In genomic region chr19:47258434-47258833, GRCh38 we compare ENCODE assay signal across 9 cellular contexts. TPM values are rescaled to one million over a fixed set of nuclear protein-coding genes. Genes with fewer than 3 reads are reported as not detected.
A peak's percentile ranks its signal among the peaks of the same experiment; 100 is the strongest.
DNase-seq lines count a peak whose midpoint lies in the region; TF ChIP-seq lines count a peak whose summit lies in the region.
"Had no signal": no experiment of that assay in that cellular context is flagged by ENCODE, and none has a peak within 500 bp of the region (broad histone marks: within the 10 kb centered on the region; RNA-seq: fewer than 3 reads in every experiment).

No MANE protein-coding gene starts in this region.

- WGBS in hepatocyte (ENCODE audit: low lambda C conversion rate, missing lambda C conversion rate): 96% methylated on average over 9 of the region's 9 CpGs

- H3K9me3 ChIP-seq in hepatocyte (ENCODE audit: low read depth): no peaks in the 10 kb centered on the region
- H3K9me3 ChIP-seq: prostate gland had no signal

- POLR2A ChIA-PET in activated CD4-positive, alpha-beta memory T cell treated with anti-CD3 and anti-CD28 coated beads, Interleukin-2, amount 10 ng/mL, durations not matched to agents 7 days and 5 days (lab: Charles Lee): interaction anchor here (2.5 kb wide), 1 partner anchor 16 kb away, joined by 13 read pairs; no protein-coding TSS in a partner anchor

- peak overlapping the region; percentile 28 for H3K27ac Mint-ChIP-seq in activated CD4-positive, alpha-beta memory T cell treated with anti-CD3 and anti-CD28 coated beads, Interleukin-2, amount 10 ng/mL, durations not matched to agents 7 days and 5 days

- CTCF ChIA-PET in activated CD4-positive, alpha-beta memory T cell treated with anti-CD3 and anti-CD28 coated beads, Interleukin-2, amount 10 ng/mL, durations not matched to agents 7 days and 5 days (lab: Charles Lee): no interaction called here

- H3K4me3 ChIP-seq in HFF-Myc (replicated peaks; ENCODE audit: low read depth, low read length) (peak overlapping the region; percentile 61), hepatocyte (no peak overlapping the region), skin epidermis (peak overlapping the region in 4 of 7 experiments; percentile 41 to 58 (median 51))

- H3K4me1 Mint-ChIP-seq in activated CD4-positive, alpha-beta memory T cell treated with anti-CD3 and anti-CD28 coated beads, Interleukin-2, amount 10 ng/mL, durations not matched to agents 7 days and 5 days: peaks cover 43% of the 10 kb centered on the region

- H3K79me2 ChIP-seq in hepatocyte: peaks cover 21% of the 10 kb centered on the region

- H3K36me3 Mint-ChIP-seq in activated CD4-positive, alpha-beta memory T cell treated with anti-CD3 and anti-CD28 coated beads, Interleukin-2, amount 10 ng/mL, durations not matched to agents 7 days and 5 days (ENCODE audit: low read depth): peaks cover 42% of the 10 kb centered on the region

- H3K4me2 ChIP-seq in hepatocyte: peak overlapping the region; percentile 86

- H3K27me3 Mint-ChIP-seq in activated CD4-positive, alpha-beta memory T cell treated with anti-CD3 and anti-CD28 coated beads, Interleukin-2, amount 10 ng/mL, durations not matched to agents 7 days and 5 days: no peaks in the 10 kb centered on the region

- H3K4me3 Mint-ChIP-seq in activated CD4-positive, alpha-beta memory T cell treated with anti-CD3 and anti-CD28 coated beads, Interleukin-2, amount 10 ng/mL, durations not matched to agents 7 days and 5 days: peak overlapping the region; percentile 85

- no peaks in the 10 kb centered on the region for H4K20me1 ChIP-seq in hepatocyte (ENCODE audit: insufficient read depth, poor library complexity, severe bottlenecking)

- H3K4me1 ChIP-seq in hepatocyte (ENCODE audit: insufficient read depth): peaks cover 19% of the 10 kb centered on the region
- H3K4me1 ChIP-seq: prostate gland had no signal

- DNase-seq in HFF-Myc (ENCODE audit: extremely low read depth, low read depth): no peak
- DNase-seq in activated CD4-positive, alpha-beta memory T cell treated with anti-CD3 and anti-CD28 coated beads, Interleukin-2, amount 10 ng/mL, durations not matched to agents 7 days and 5 days: no peak
- DNase-seq in hepatocyte (ENCODE audit: low spot score): no peak
- no peak for DNase-seq in stimulated activated CD4-positive, alpha-beta T cell treated with anti-CD3 and anti-CD28 coated beads, Interleukin-2, amount 100 ng/mL, for 48 hours
- no peak for DNase-seq in AG08395 (ENCODE audit: low spot score)
- DNase-seq in OCI-M1 (lab: John Stamatoyannopoulos, UW): no peak
- no peak for DNase-seq in SHP77 (lab: John Stamatoyannopoulos, UW)

- H3K36me3 ChIP-seq in hepatocyte (replicated peaks; ENCODE audit: insufficient read depth, low read depth): no peaks in the 10 kb centered on the region

- H2AFZ ChIP-seq in hepatocyte: no peak overlapping the region

- no peaks in the 10 kb centered on the region for H3K27me3 ChIP-seq in hepatocyte

- no peaks in the 10 kb centered on the region for H3K9me3 Mint-ChIP-seq in activated CD4-positive, alpha-beta memory T cell treated with anti-CD3 and anti-CD28 coated beads, Interleukin-2, amount 10 ng/mL, durations not matched to agents 7 days and 5 days

- no peaks in the 10 kb centered on the region for H3K9me2 ChIP-seq in hepatocyte (replicated peaks; ENCODE audit: insufficient read depth)

- H3K27ac ChIP-seq in hepatocyte (peak overlapping the region; percentile 92), skin epidermis (peak overlapping the region in 18 of 21 experiments; percentile 39 to 97 (median 92))

- TF ChIP-seq CTCF in HFF-Myc (IDR thresholded peaks at IDR 0.05; ENCODE audit: low read depth, low read length, missing control alignments) (no peak), hepatocyte (IDR thresholded peaks at IDR 0.05; ENCODE audit: poor library complexity) (no peak)

RNA-seq across cellular contexts. Expression of gene CCDC9, which starts 2.1 kb away (rescaled TPM):
- 10 to 100 TPM; 29.9 to 30.2 TPM for total RNA-seq in activated CD4-positive, alpha-beta memory T cell treated with anti-CD3 and anti-CD28 coated beads, Interleukin-2, amount 10 ng/mL, durations not matched to agents 7 days and 5 days
- total RNA-seq in hepatocyte: 5.2 and 7.9 TPM in 2 replicates
- polyA plus RNA-seq in hepatocyte: 13.0 and 19.6 TPM in 2 replicates

RNA-seq across cellular contexts. Expression of gene INAFM1, which starts 16.3 kb away (rescaled TPM):
- 10 to 100 TPM; 12.6 to 13.9 TPM for total RNA-seq in activated CD4-positive, alpha-beta memory T cell treated with anti-CD3 and anti-CD28 coated beads, Interleukin-2, amount 10 ng/mL, durations not matched to agents 7 days and 5 days
- 1.7 and 1.9 TPM in 2 replicates for total RNA-seq in hepatocyte
- polyA plus RNA-seq in hepatocyte: 11.9 and 13.8 TPM in 2 replicates

RNA-seq across cellular contexts. Expression of gene BBC3, which starts 27.4 kb away (rescaled TPM):
- total RNA-seq in activated CD4-positive, alpha-beta memory T cell treated with anti-CD3 and anti-CD28 coated beads, Interleukin-2, amount 10 ng/mL, durations not matched to agents 7 days and 5 days: 10 to 100 TPM; 17.3 to 19.0 TPM
- 8.0 and 9.9 TPM in 2 replicates for total RNA-seq in hepatocyte
- polyA plus RNA-seq in hepatocyte: 14.7 and 22.0 TPM in 2 replicates

RNA-seq across cellular contexts. Expression of gene C5AR1, which starts 51.2 kb away (rescaled TPM):
- not detected for total RNA-seq in activated CD4-positive, alpha-beta memory T cell treated with anti-CD3 and anti-CD28 coated beads, Interleukin-2, amount 10 ng/mL, durations not matched to agents 7 days and 5 days
- total RNA-seq in hepatocyte: 0.43 and 0.96 TPM in 2 replicates
- 0.99 and 3.2 TPM in 2 replicates for polyA plus RNA-seq in hepatocyte
